In the genomic region with DNA sequence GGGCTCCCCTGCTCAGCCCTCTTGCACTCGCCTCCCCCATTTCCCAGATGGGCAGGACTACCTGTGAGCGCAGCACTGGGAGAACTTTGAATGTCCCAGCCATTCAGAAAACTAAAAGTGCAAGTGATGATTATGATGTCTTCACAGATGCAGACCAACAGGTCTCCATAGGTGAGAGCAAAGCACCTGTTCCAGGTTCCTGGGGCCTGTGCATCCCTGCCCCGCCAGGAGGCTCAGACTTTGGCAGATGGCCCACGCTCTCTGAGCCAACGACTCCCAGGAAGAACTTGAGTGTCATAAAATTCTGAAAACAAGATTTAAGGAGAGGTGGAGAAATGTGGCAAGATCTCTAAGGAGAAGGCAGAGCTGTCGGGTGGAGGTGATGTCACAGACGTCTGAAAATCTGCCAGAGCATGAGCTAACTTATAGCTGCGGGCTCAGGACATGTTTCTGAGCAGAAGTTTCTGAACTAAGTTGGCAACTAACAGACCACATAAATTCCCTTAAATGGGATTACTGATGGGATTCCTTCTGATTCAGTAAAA, we compare ENCODE assay signal across 17 cellular contexts.
"Had no signal": no experiment of that assay in that cellular context is flagged by ENCODE, and none has a peak within 500 bp of the region (broad histone marks: within the 10 kb centered on the region; RNA-seq: fewer than 3 reads in every experiment).

No MANE protein-coding gene starts in this region.

- H3K4me3 ChIP-seq: gastrocnemius medialis, heart right ventricle, neural progenitor cell, pancreas, spleen, tibial artery, upper lobe of left lung, uterus had no signal

- H3K4me1 ChIP-seq: gastrocnemius medialis, heart right ventricle, neural progenitor cell, pancreas, spleen, tibial artery, upper lobe of left lung, uterus had no signal

- H3K36me3 ChIP-seq: gastrocnemius medialis, heart right ventricle, neural progenitor cell, pancreas, spleen, tibial artery, upper lobe of left lung, uterus had no signal

- H3K9ac ChIP-seq: neural progenitor cell had no signal

- H3K27me3 ChIP-seq: neural progenitor cell, pancreas, tibial artery, upper lobe of left lung, uterus had no signal

- ATAC-seq: gastrocnemius medialis; heart right ventricle; left lobe of liver; natural killer cell treated with Interleukin-12 subunit alpha and Interleukin-12 subunit beta and Interleukin-15 and Interleukin-18, amount 100 ng/mL, for 72 hours; pancreas; sciatic nerve; stimulated activated memory B cell treated with anti-CD40 and anti-IgM and Interleukin-4, amounts not matched to agents 10 μg/mL and 1 μg/mL and 100 μg/mL, for 72 hours had no signal

- DNase-seq: gastrocnemius medialis; heart right ventricle; hypothalamus; occipital lobe; pancreas; spleen; stimulated activated CD4-positive, alpha-beta T cell treated with anti-CD3 and anti-CD28 coated beads, Interleukin-15, amount 100 ng/mL, for 24 hours; stimulated activated CD4-positive, alpha-beta T cell treated with anti-CD3 and anti-CD28 coated beads, Interleukin-1b, Interleukin-23, amount 100 ng/mL, for 48 hours; stimulated activated CD4-positive, alpha-beta T cell treated with anti-CD3 and anti-CD28 coated beads, Interleukin-4, amount 100 ng/mL, for 24 hours; tibial artery; upper lobe of left lung had no signal

- H3K4me2 ChIP-seq: neural progenitor cell had no signal

- H3K9me3 ChIP-seq: gastrocnemius medialis, heart right ventricle, pancreas, spleen, tibial artery, upper lobe of left lung, uterus had no signal

- H2AFZ ChIP-seq: neural progenitor cell had no signal

- H3K27ac ChIP-seq: gastrocnemius medialis, heart right ventricle, neural progenitor cell, pancreas, spleen, tibial artery, upper lobe of left lung, uterus had no signal
